Comparison of ENCODE assay signal across 16 cellular contexts in the genomic region with DNA sequence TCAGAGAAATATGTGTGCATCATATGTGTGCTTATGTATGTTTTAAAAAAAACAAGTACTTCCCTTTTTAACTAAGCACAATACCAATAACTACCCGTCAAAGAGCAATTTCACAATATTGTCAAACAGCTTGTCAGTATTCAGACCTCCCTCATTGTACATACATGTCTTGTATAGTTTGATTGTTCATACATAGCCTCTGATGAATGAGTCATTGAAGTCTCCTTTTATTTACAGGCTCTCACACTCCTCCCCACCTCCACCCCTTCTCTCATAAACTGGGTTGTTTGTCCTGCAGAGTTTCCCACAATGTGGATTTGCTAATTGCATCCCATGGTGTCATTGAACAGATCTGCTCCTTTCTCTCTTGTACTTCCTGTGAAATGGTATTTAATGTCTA.
"Had no signal": no experiment of that assay in that cellular context is flagged by ENCODE, and none has a peak within 500 bp of the region (broad histone marks: within the 10 kb centered on the region; RNA-seq: fewer than 3 reads in every experiment).

No MANE protein-coding gene starts in this region.

- H3K9me3 ChIP-seq: esophagus muscularis mucosa, left ventricle myocardium inferior, right atrium auricular region, tibial artery, uterus had no signal

- H3K4me1 ChIP-seq: esophagus muscularis mucosa, left ventricle myocardium inferior, right atrium auricular region, tibial artery, uterus had no signal

- DNase-seq: activated naive CD4-positive, alpha-beta T cell treated with anti-CD3 and anti-CD28 coated beads for 36 hours; dorsolateral prefrontal cortex; glutamatergic neuron; hypothalamus; left ventricle myocardium inferior; occipital lobe; stimulated activated CD4-positive, alpha-beta T cell treated with anti-CD3 and anti-CD28 coated beads, Interleukin-15, amount 100 ng/mL, for 24 hours; stimulated activated CD4-positive, alpha-beta T cell treated with anti-CD3 and anti-CD28 coated beads, Interleukin-4, amount 100 ng/mL, for 1 hour; stimulated activated naive CD4-positive, alpha-beta T cell; tibial artery; uterus had no signal

- H3K36me3 ChIP-seq: esophagus muscularis mucosa, left ventricle myocardium inferior, right atrium auricular region, tibial artery, uterus had no signal

- H3K4me3 ChIP-seq: dorsolateral prefrontal cortex, esophagus muscularis mucosa, left ventricle myocardium inferior, right atrium auricular region, skin epidermis, tibial artery, uterus had no signal

- ATAC-seq: activated CD4-positive, CD25-positive, alpha-beta regulatory T cell treated with anti-CD3 and anti-CD28 coated beads, Interleukin-2, amount 50 U/mL, for 24 hours; activated T-helper 17 cell treated with anti-CD3 and anti-CD28 coated beads, Interleukin-2, amount 50 U/mL, for 72 hours had no signal

- H3K27me3 ChIP-seq: dorsolateral prefrontal cortex, esophagus muscularis mucosa, right atrium auricular region, tibial artery, uterus had no signal

- H3K27ac ChIP-seq: dorsolateral prefrontal cortex, esophagus muscularis mucosa, left ventricle myocardium inferior, right atrium auricular region, skin epidermis, tibial artery, uterus had no signal
